17 cellular contexts compared by ENCODE assay signal in the genomic region with DNA sequence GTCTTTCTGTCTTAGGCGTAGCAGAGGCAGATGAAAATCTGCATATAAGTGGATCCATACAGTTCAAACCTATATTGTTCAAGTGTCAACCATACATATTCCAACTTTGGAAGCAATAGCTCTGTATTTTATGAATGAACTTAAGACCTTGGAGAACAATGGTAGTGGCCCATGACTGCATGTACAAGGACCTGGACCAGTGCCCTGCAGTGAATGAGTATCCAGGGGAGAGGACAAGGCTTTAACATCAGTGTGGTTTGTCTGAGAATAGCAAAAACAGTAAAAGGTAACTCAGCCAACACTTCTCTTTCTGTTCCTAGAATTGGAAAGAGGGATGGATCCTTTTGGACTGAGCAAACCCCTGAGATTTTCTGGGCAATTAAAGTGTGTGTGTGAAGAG.
DNase-seq lines count a peak whose midpoint lies in the region; ATAC-seq lines count a peak whose summit lies in the region.
"Had no signal": no experiment of that assay in that cellular context is flagged by ENCODE, and none has a peak within 500 bp of the region (broad histone marks: within the 10 kb centered on the region; RNA-seq: fewer than 3 reads in every experiment).

No MANE protein-coding gene starts in this region.

- H3K9me3 Mint-ChIP-seq in activated naive CD8-positive, alpha-beta T cell treated with anti-CD3 and anti-CD28 coated beads for 36 hours = no peaks in the 10 kb centered on the region

- H3K4me1 Mint-ChIP-seq in activated naive CD8-positive, alpha-beta T cell treated with anti-CD3 and anti-CD28 coated beads for 36 hours = no peaks in the 10 kb centered on the region
- H3K4me1 Mint-ChIP-seq: activated T-helper 17 cell treated with anti-CD3 and anti-CD28 coated beads, Interleukin-2, amount 50 U/mL, for 72 hours; mesothelial cell of epicardium had no signal

- H3K36me3 Mint-ChIP-seq in activated naive CD8-positive, alpha-beta T cell treated with anti-CD3 and anti-CD28 coated beads for 36 hours = no peaks in the 10 kb centered on the region
- H3K36me3 Mint-ChIP-seq: mesothelial cell of epicardium had no signal

- H3K27me3 Mint-ChIP-seq in activated naive CD8-positive, alpha-beta T cell treated with anti-CD3 and anti-CD28 coated beads for 36 hours = no peaks in the 10 kb centered on the region
- H3K27me3 Mint-ChIP-seq: activated T-helper 17 cell treated with anti-CD3 and anti-CD28 coated beads, Interleukin-2, amount 50 U/mL, for 72 hours had no signal

- DNase-seq in activated naive CD8-positive, alpha-beta T cell treated with anti-CD3 and anti-CD28 coated beads for 36 hours = no peak
- DNase-seq in posterior vena cava (ENCODE audit: low spot score) (no peak), NCI-H82 treated with DMSO at 0.1 percent for 48 hours (lab: John Stamatoyannopoulos, UW; ENCODE audit: unreplicated experiment) (no peak), activated T-cell treated with anti-CD3 and anti-CD28 coated beads for 4 hours (no peak)
- DNase-seq: activated CD4-positive, alpha-beta T cell treated with anti-CD3 and anti-CD28 coated beads, Interleukin-2, amount 50 U/mL, for 48 hours; islet precursor cell; NCI-H187 treated with DMSO at 0.1 percent for 48 hours; NCI-H510A; PC-3; SK-N-SH; stimulated activated naive CD4-positive, alpha-beta T cell treated with Interleukin-2 at 50 U/mL for 16 hours had no signal

- no peak overlapping the region for H3K27ac Mint-ChIP-seq in activated naive CD8-positive, alpha-beta T cell treated with anti-CD3 and anti-CD28 coated beads for 36 hours
- H3K27ac Mint-ChIP-seq: activated T-helper 17 cell treated with anti-CD3 and anti-CD28 coated beads, Interleukin-2, amount 50 U/mL, for 72 hours; mesothelial cell of epicardium had no signal

- intact Hi-C loops in posterior vena cava (cut with DNase I) = no loop called here

- H3K4me3 Mint-ChIP-seq in activated naive CD8-positive, alpha-beta T cell treated with anti-CD3 and anti-CD28 coated beads for 36 hours = no peak overlapping the region
- H3K4me3 Mint-ChIP-seq: activated T-helper 17 cell treated with anti-CD3 and anti-CD28 coated beads, Interleukin-2, amount 50 U/mL, for 72 hours; mesothelial cell of epicardium had no signal

- ATAC-seq in GM18511 (IDR thresholded peaks at IDR 0.05; ENCODE audit: unreplicated experiment) (peak; percentile 29), GM19467 (IDR thresholded peaks at IDR 0.05; ENCODE audit: unreplicated experiment) (peak; percentile 15), HG02763 (IDR thresholded peaks at IDR 0.05; ENCODE audit: unreplicated experiment) (peak; percentile 17), HG03460 (IDR thresholded peaks at IDR 0.05; ENCODE audit: unreplicated experiment) (peak; percentile 17)
- ATAC-seq: activated T-helper 17 cell treated with anti-CD3 and anti-CD28 coated beads, Interleukin-2, amount 50 U/mL, for 72 hours; PC-3 had no signal
